ENCODE assay signal across 15 cellular contexts in the genomic region with DNA sequence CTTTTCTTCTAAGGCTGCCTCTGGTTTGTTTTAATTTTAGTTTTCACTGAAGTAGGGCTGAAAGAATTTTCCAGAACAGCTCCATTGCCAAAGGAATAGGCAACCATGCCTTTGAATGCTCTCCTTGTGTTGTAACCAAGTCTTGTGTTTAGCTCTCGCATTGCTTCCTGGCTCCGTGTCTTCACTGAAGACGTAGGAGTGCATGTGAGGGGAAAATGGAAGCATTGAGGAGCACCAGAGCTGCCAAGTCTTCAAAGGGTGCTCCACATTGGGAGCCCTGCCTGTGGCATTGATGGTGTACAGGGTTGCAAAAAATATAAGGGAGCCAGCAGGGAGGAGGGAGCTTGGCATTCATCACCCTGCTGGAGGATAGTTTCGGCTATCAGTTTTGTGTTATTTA.
"Had no signal": no experiment of that assay in that cellular context is flagged by ENCODE, and none has a peak within 500 bp of the region (broad histone marks: within the 10 kb centered on the region; RNA-seq: fewer than 3 reads in every experiment).

No MANE protein-coding gene starts in this region.

- DNase-seq: activated CD4-positive, alpha-beta memory T cell treated with anti-CD3 and anti-CD28 coated beads for 36 hours; activated CD4-positive, CD25-positive, alpha-beta regulatory T cell treated with anti-CD3 and anti-CD28 coated beads, Interleukin-2, amount 50 U/mL, for 72 hours; activated gamma-delta T cell; activated naive CD8-positive, alpha-beta T cell treated with anti-CD3 and anti-CD28 coated beads, Interleukin-2, amount 10 ng/mL, durations not matched to agents 7 days and 5 days; activated T-cell treated with anti-CD3 and anti-CD28 coated beads, Interleukin-2, amount 50 U/mL, for 4 hours; colonic mucosa; effector memory CD4-positive, alpha-beta T cell; left cardiac atrium; pancreas; small intestine; SW 1271 had no signal

- H3K27me3 ChIP-seq: ascending aorta, colonic mucosa, gastroesophageal sphincter, hepatocyte had no signal

- FAIRE-seq: pancreas, small intestine, urothelium cell line had no signal

- H3K4me2 ChIP-seq: hepatocyte had no signal

- H3K27ac ChIP-seq: ascending aorta, colonic mucosa, gastroesophageal sphincter, hepatocyte, pancreas had no signal

- H3K9me3 ChIP-seq: ascending aorta, colonic mucosa, gastroesophageal sphincter, pancreas had no signal

- H3K36me3 ChIP-seq: ascending aorta, colonic mucosa, gastroesophageal sphincter, pancreas had no signal

- H3K4me3 ChIP-seq: ascending aorta, colonic mucosa, gastroesophageal sphincter, hepatocyte, pancreas had no signal

- H2AFZ ChIP-seq: hepatocyte had no signal

- H3K4me1 ChIP-seq: colonic mucosa, pancreas had no signal

- H3K79me2 ChIP-seq: hepatocyte had no signal
